ENCODE assay signal across 8 cellular contexts in genomic region chr5:151223447-151224264, GRCh38. TPM values are rescaled to one million over a fixed set of nuclear protein-coding genes. Genes with fewer than 3 reads are reported as not detected.
DNase-seq lines count a peak whose midpoint lies in the region; ATAC-seq and TF ChIP-seq lines count a peak whose summit lies in the region.

TSS of gene CCDC69 (minus strand) at chr5:151224092. CDS start at chr5:151223970, 122 bp downstream.

- intact Hi-C loops in head of caudate nucleus (cut with DNase I): no loop called here

- peak; percentile 64 for DNase-seq in EH (ENCODE audit: low read depth)
- peak; percentile 75 for DNase-seq in HT1080 (ENCODE audit: low read depth)
- peak; percentile 67 for DNase-seq in activated naive CD4-positive, alpha-beta T cell treated with anti-CD3 and anti-CD28 coated beads, Interleukin-2, amount 50 U/mL, for 16 hours
- peak; percentile 41 to 81 (median 68) for DNase-seq in head of caudate nucleus
- no peak for DNase-seq in omental fat pad (ENCODE audit: low spot score)
- no peak for DNase-seq in effector CD4-positive, alpha-beta T cell

- no peak for TF ChIP-seq CTCF in omental fat pad (IDR thresholded peaks at IDR 0.05)

- TF ChIP-seq POLR2A in Raji (IDR thresholded peaks at IDR 0.05; ENCODE audit: insufficient read depth, low read depth, low read length): peak; percentile 61

- ATAC-seq in GM21381 (IDR thresholded peaks at IDR 0.05; ENCODE audit: unreplicated experiment) (peak; percentile 76), omental fat pad (ENCODE audit: low FRiP score) (peak; percentile 67)

RNA-seq across cellular contexts. Expression of gene CCDC69, which starts in this region (rescaled TPM):
- 15.5 and 18.4 TPM in 2 replicates for total RNA-seq in HT1080 (2014; rRNA removed; shearing (Covaris generic))
- polyA plus RNA-seq in HT1080 (2015; cell fraction: cytosol; rRNA removed): 7.3 and 17.9 TPM in 2 replicates
- 0.99 and 1.2 TPM in 2 replicates for polyA plus RNA-seq in HT1080 (2015; cell fraction: nucleus; rRNA removed)
- total RNA-seq in omental fat pad: 100 to 1,000 TPM; 118 to 287 (median 228) TPM

Comparison
In these comparisons a context has a peak if more than half of its experiments do, and no peak if none do; other contexts are left out.
1. DNase-seq: peak in EH (single experiment), HT1080 (single experiment), activated naive CD4-positive, alpha-beta T cell treated with anti-CD3 and anti-CD28 coated beads, Interleukin-2, amount 50 U/mL, for 16 hours (single experiment) and head of caudate nucleus (42 of 42); none in omental fat pad (single experiment) and effector CD4-positive, alpha-beta T cell (single experiment).